In genomic region chr14:68147331-68147730, GRCh38 we compare ENCODE assay signal across 16 cellular contexts.
DNase-seq lines count a peak whose midpoint lies in the region; ATAC-seq and TF ChIP-seq lines count a peak whose summit lies in the region.
"Had no signal": no experiment of that assay in that cellular context is flagged by ENCODE, and none has a peak within 500 bp of the region (broad histone marks: within the 10 kb centered on the region; RNA-seq: fewer than 3 reads in every experiment).

No MANE protein-coding gene starts in this region.

- H3K4me1 Mint-ChIP-seq in chondrocyte (ENCODE audit: low read depth) (peaks cover 63% of the 10 kb centered on the region), mesothelial cell of epicardium (peaks cover 40% of the 10 kb centered on the region)

- 0 to 85% (median 0%) methylated on average over 1 of the region's 1 CpG for WGBS in heart left ventricle, 4 donors

- intact Hi-C loops in heart left ventricle (cut with DNase I), result loop anchor here in 3 of 10 donors (5.0 to 10.0 kb wide), 5 partner anchors 85 to 667 kb away; no protein-coding TSS in a partner anchor
- intact Hi-C loops in left ventricle myocardium superior (cut with micrococcal nuclease), result loop anchor here (10.0 kb wide), 1 partner anchor 97 kb away; no protein-coding TSS in a partner anchor

- H3K27ac Mint-ChIP-seq in chondrocyte (ENCODE audit: unreplicated experiment) (peak overlapping the region; percentile 86), mesothelial cell of epicardium (peak overlapping the region; percentile 83)
- H3K27ac Mint-ChIP-seq: stimulated activated naive B cell treated with anti-CD40 and anti-IgM and Interleukin-4, amounts not matched to agents 10 μg/mL and 1 μg/mL and 100 μg/mL, for 72 hours had no signal

- TF ChIP-seq CTCF in heart left ventricle (IDR thresholded peaks at IDR 0.05) (no peak), chondrocyte (IDR thresholded peaks at IDR 0.05) (no peak), mesothelial cell of epicardium (IDR thresholded peaks at IDR 0.05; ENCODE audit: unreplicated experiment) (no peak)

- no peak overlapping the region for H3K4me3 ChIP-seq in heart left ventricle

- H3K27me3 Mint-ChIP-seq in chondrocyte (ENCODE audit: low read depth), result no peaks in the 10 kb centered on the region
- no peaks in the 10 kb centered on the region for H3K27me3 Mint-ChIP-seq in mesothelial cell of epicardium (ENCODE audit: low read depth)
- H3K27me3 Mint-ChIP-seq: stimulated activated naive B cell treated with anti-CD40 and anti-IgM and Interleukin-4, amounts not matched to agents 10 μg/mL and 1 μg/mL and 100 μg/mL, for 72 hours had no signal

- no peaks in the 10 kb centered on the region for H3K36me3 ChIP-seq in heart left ventricle
- H3K36me3 ChIP-seq: WERI-Rb-1 had no signal

- DNase-seq in heart left ventricle (no peak), left ventricle myocardium superior (no peak), chondrocyte (ENCODE audit: low spot score) (no peak), mesothelial cell of epicardium (ENCODE audit: low spot score in 2 of 2, unreplicated experiment in 2 of 2) (no peak), iPS-NIHi7 (ENCODE audit: extremely low spot score) (no peak)
- no peak for DNase-seq in activated CD4-positive, alpha-beta T cell treated with anti-CD3 and anti-CD28 coated beads, Interleukin-2, amount 50 U/mL, for 1 hour
- DNase-seq: 8988T; activated T-cell treated with anti-CD3 and anti-CD28 coated beads, Interleukin-2, amount 50 U/mL, for 1 hour; aorta; H7; NCI-H146; stimulated activated naive B cell treated with anti-CD40 and anti-IgM and Interleukin-4, amounts not matched to agents 10 μg/mL and 1 μg/mL and 100 μg/mL, for 72 hours; WERI-Rb-1 had no signal

- H3K36me3 Mint-ChIP-seq in chondrocyte (ENCODE audit: low read depth) (peaks cover 7% of the 10 kb centered on the region), mesothelial cell of epicardium (peaks cover 33% of the 10 kb centered on the region)

- peaks cover 0 to 38% (median 11%) of the 10 kb centered on the region in 12 donors for H3K9me3 ChIP-seq in heart left ventricle

- peaks cover 0 to 37% (median 19%) of the 10 kb centered on the region in 12 donors for H3K4me1 ChIP-seq in heart left ventricle

- peaks cover 34% of the 10 kb centered on the region for H3K9me3 Mint-ChIP-seq in chondrocyte (ENCODE audit: low read depth)
- peaks cover 39% of the 10 kb centered on the region for H3K9me3 Mint-ChIP-seq in mesothelial cell of epicardium

- no peak for TF ChIP-seq POLR2A in heart left ventricle (IDR thresholded peaks at IDR 0.05)

- ATAC-seq in heart left ventricle, result no peak
- ATAC-seq in left ventricle myocardium superior, result no peak
- ATAC-seq in HG02885 (IDR thresholded peaks at IDR 0.05; ENCODE audit: poor library complexity, unreplicated experiment), result no peak
- no peak for ATAC-seq in GM18498 (IDR thresholded peaks at IDR 0.05; ENCODE audit: unreplicated experiment)
- ATAC-seq: HepG2; stimulated activated naive B cell treated with anti-CD40 and anti-IgM and Interleukin-4, amounts not matched to agents 10 μg/mL and 1 μg/mL and 100 μg/mL, for 72 hours had no signal

- H3K27me3 ChIP-seq in heart left ventricle, result no peaks in the 10 kb centered on the region

- peak overlapping the region in 7 of 12 donors; percentile 27 to 89 (median 64) for H3K27ac ChIP-seq in heart left ventricle
- H3K27ac ChIP-seq: WERI-Rb-1 had no signal

- H3K4me3 Mint-ChIP-seq in chondrocyte (ENCODE audit: unreplicated experiment) (no peak overlapping the region), mesothelial cell of epicardium (no peak overlapping the region)
- H3K4me3 Mint-ChIP-seq: stimulated activated naive B cell treated with anti-CD40 and anti-IgM and Interleukin-4, amounts not matched to agents 10 μg/mL and 1 μg/mL and 100 μg/mL, for 72 hours had no signal
